In the genomic region with DNA sequence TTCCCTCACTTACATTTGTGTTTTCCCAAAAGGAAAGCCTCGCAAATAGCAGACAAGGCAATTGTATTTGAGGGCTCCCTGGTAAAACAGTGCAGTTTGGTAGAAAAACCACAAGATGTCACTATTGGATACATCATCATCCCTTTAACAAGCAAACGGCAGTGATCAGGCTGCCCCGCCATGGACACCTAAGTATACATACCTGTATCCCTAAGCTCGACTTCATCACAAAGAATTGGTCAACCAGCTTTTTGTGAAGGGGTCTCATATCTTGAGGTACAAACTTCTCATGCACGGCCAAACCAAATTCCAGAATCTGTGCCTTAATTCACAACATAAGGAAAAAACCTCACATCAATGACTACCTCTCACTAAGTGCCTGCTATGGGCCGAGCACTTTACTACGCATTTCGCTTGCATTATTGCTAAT, we compare ENCODE assay signal across 1 cellular context.
TF ChIP-seq lines count a peak whose summit lies in the region.

No MANE protein-coding gene starts in this region.

TF ChIP-seq in K562, 482 proteins besides CTCF, POLR2A, EP300 and RAD21 (continued from another document):
- TF ChIP-seq, protein P1, sequence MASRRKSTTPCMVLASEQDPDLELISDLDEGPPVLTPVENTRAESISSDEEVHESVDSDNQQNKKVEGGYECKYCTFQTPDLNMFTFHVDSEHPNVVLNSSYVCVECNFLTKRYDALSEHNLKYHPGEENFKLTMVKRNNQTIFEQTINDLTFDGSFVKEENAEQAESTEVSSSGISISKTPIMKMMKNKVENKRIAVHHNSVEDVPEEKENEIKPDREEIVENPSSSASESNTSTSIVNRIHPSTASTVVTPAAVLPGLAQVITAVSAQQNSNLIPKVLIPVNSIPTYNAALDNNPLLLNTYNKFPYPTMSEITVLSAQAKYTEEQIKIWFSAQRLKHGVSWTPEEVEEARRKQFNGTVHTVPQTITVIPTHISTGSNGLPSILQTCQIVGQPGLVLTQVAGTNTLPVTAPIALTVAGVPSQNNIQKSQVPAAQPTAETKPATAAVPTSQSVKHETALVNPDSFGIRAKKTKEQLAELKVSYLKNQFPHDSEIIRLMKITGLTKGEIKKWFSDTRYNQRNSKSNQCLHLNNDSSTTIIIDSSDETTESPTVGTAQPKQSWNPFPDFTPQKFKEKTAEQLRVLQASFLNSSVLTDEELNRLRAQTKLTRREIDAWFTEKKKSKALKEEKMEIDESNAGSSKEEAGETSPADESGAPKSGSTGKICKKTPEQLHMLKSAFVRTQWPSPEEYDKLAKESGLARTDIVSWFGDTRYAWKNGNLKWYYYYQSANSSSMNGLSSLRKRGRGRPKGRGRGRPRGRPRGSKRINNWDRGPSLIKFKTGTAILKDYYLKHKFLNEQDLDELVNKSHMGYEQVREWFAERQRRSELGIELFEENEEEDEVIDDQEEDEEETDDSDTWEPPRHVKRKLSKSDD (conservative IDR thresholded peaks at IDR 0.05; ENCODE audit: low read length): no peak
- no peak for TF ChIP-seq POLR3G (IDR thresholded peaks at IDR 0.05; ENCODE audit: extremely low read depth, insufficient read length, insufficient replicate concordance)
- TF ChIP-seq ZNF444 (CRISPR knock-in tag; IDR thresholded peaks at IDR 0.05): no peak
- no peak for TF ChIP-seq WHSC1 (IDR thresholded peaks at IDR 0.05; ENCODE audit: low read length)
- 0 out of 2 replicates have a peak, but pooled peaks have one; percentile 15 for TF ChIP-seq ATF7 (IDR thresholded peaks at IDR 0.05)
- no peak for TF ChIP-seq POU5F1 (IDR thresholded peaks at IDR 0.05; ENCODE audit: borderline replicate concordance, low read depth, low read length, partially characterized antibody)
- no peak for TF ChIP-seq STAT5B (CRISPR knock-in tag; IDR thresholded peaks at IDR 0.05)
- TF ChIP-seq ARID1B (IDR thresholded peaks at IDR 0.05): no peak
- TF ChIP-seq TAF9B (IDR thresholded peaks at IDR 0.05; ENCODE audit: partially characterized antibody): no peak
- TF ChIP-seq ZNF217 (CRISPR knock-in tag; IDR thresholded peaks at IDR 0.05): no peak
- TF ChIP-seq MAZ (CRISPR knock-in tag; conservative IDR thresholded peaks at IDR 0.05 in 1 of 2, IDR thresholded peaks at IDR 0.05 in 1 of 2): peak in 1 of 2 experiments; percentile 43; a peak in 1 of 4 replicates
- TF ChIP-seq ETV1 (tag; conservative IDR thresholded peaks at IDR 0.05; ENCODE audit: low read depth): no peak
- peak; percentile 36; the same call in 1 of the 2 replicates for TF ChIP-seq MAFK (IDR thresholded peaks at IDR 0.05; ENCODE audit: low read length)
- TF ChIP-seq XRCC4 (IDR thresholded peaks at IDR 0.05; ENCODE audit: extremely low read depth, insufficient read depth, insufficient read length): no peak
- TF ChIP-seq, protein P2, sequence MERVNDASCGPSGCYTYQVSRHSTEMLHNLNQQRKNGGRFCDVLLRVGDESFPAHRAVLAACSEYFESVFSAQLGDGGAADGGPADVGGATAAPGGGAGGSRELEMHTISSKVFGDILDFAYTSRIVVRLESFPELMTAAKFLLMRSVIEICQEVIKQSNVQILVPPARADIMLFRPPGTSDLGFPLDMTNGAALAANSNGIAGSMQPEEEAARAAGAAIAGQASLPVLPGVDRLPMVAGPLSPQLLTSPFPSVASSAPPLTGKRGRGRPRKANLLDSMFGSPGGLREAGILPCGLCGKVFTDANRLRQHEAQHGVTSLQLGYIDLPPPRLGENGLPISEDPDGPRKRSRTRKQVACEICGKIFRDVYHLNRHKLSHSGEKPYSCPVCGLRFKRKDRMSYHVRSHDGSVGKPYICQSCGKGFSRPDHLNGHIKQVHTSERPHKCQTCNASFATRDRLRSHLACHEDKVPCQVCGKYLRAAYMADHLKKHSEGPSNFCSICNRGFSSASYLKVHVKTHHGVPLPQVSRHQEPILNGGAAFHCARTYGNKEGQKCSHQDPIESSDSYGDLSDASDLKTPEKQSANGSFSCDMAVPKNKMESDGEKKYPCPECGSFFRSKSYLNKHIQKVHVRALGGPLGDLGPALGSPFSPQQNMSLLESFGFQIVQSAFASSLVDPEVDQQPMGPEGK (CRISPR knock-in tag; IDR thresholded peaks at IDR 0.05; ENCODE audit: borderline replicate concordance): no peak
- no peak for TF ChIP-seq SNRNP70 (optimal IDR thresholded peaks at IDR 0.05; ENCODE audit: low read depth, low read length)
- TF ChIP-seq ZEB2 (IDR thresholded peaks at IDR 0.05): 0 out of 2 replicates have a peak, but pooled peaks have one; percentile 25
- no peak for TF ChIP-seq CBX5 (IDR thresholded peaks at IDR 0.05; ENCODE audit: borderline replicate concordance, low read depth)
- TF ChIP-seq PHF21A (IDR thresholded peaks at IDR 0.05; ENCODE audit: borderline replicate concordance, low read depth): no peak
- TF ChIP-seq ZNF561 (CRISPR knock-in tag; conservative IDR thresholded peaks at IDR 0.05): no peak
- TF ChIP-seq GTF2A2 (tag; IDR thresholded peaks at IDR 0.05): no peak
- TF ChIP-seq, protein P3, sequence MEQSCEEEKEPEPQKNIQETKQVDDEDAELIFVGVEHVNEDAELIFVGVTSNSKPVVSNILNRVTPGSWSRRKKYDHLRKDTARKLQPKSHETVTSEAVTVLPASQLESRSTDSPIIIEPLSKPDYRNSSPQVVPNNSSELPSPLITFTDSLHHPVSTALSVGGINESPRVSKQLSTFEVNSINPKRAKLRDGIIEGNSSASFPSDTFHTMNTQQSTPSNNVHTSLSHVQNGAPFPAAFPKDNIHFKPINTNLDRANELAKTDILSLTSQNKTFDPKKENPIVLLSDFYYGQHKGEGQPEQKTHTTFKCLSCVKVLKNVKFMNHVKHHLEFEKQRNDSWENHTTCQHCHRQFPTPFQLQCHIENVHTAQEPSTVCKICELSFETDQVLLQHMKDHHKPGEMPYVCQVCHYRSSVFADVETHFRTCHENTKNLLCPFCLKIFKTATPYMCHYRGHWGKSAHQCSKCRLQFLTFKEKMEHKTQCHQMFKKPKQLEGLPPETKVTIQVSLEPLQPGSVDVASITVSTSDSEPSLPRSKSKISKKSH (CRISPR knock-in tag; IDR thresholded peaks at IDR 0.05): no peak
- no peak for TF ChIP-seq ZNF263 (CRISPR knock-in tag; IDR thresholded peaks at IDR 0.05; ENCODE audit: borderline replicate concordance)
- no peak for TF ChIP-seq POLR2H (tag; IDR thresholded peaks at IDR 0.05; ENCODE audit: low read depth)
- no peak for TF ChIP-seq ATF1 (CRISPR knock-in tag; IDR thresholded peaks at IDR 0.05)
- TF ChIP-seq ATF1 (tag; IDR thresholded peaks at IDR 0.05): no peak; the same call in 1 of the 2 replicates
- TF ChIP-seq ZNF12 (CRISPR knock-in tag; IDR thresholded peaks at IDR 0.05): no peak
- TF ChIP-seq TCF3 (CRISPR knock-in tag; IDR thresholded peaks at IDR 0.05): no peak
- TF ChIP-seq ZNF780A (CRISPR knock-in tag; IDR thresholded peaks at IDR 0.05): no peak
- TF ChIP-seq, protein P4, sequence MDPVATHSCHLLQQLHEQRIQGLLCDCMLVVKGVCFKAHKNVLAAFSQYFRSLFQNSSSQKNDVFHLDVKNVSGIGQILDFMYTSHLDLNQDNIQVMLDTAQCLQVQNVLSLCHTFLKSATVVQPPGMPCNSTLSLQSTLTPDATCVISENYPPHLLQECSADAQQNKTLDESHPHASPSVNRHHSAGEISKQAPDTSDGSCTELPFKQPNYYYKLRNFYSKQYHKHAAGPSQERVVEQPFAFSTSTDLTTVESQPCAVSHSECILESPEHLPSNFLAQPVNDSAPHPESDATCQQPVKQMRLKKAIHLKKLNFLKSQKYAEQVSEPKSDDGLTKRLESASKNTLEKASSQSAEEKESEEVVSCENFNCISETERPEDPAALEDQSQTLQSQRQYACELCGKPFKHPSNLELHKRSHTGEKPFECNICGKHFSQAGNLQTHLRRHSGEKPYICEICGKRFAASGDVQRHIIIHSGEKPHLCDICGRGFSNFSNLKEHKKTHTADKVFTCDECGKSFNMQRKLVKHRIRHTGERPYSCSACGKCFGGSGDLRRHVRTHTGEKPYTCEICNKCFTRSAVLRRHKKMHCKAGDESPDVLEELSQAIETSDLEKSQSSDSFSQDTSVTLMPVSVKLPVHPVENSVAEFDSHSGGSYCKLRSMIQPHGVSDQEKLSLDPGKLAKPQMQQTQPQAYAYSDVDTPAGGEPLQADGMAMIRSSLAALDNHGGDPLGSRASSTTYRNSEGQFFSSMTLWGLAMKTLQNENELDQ (CRISPR knock-in tag; IDR thresholded peaks at IDR 0.05; ENCODE audit: borderline replicate concordance): no peak
- TF ChIP-seq ZNF785 (CRISPR knock-in tag; IDR thresholded peaks at IDR 0.05): no peak
- TF ChIP-seq, protein P5, sequence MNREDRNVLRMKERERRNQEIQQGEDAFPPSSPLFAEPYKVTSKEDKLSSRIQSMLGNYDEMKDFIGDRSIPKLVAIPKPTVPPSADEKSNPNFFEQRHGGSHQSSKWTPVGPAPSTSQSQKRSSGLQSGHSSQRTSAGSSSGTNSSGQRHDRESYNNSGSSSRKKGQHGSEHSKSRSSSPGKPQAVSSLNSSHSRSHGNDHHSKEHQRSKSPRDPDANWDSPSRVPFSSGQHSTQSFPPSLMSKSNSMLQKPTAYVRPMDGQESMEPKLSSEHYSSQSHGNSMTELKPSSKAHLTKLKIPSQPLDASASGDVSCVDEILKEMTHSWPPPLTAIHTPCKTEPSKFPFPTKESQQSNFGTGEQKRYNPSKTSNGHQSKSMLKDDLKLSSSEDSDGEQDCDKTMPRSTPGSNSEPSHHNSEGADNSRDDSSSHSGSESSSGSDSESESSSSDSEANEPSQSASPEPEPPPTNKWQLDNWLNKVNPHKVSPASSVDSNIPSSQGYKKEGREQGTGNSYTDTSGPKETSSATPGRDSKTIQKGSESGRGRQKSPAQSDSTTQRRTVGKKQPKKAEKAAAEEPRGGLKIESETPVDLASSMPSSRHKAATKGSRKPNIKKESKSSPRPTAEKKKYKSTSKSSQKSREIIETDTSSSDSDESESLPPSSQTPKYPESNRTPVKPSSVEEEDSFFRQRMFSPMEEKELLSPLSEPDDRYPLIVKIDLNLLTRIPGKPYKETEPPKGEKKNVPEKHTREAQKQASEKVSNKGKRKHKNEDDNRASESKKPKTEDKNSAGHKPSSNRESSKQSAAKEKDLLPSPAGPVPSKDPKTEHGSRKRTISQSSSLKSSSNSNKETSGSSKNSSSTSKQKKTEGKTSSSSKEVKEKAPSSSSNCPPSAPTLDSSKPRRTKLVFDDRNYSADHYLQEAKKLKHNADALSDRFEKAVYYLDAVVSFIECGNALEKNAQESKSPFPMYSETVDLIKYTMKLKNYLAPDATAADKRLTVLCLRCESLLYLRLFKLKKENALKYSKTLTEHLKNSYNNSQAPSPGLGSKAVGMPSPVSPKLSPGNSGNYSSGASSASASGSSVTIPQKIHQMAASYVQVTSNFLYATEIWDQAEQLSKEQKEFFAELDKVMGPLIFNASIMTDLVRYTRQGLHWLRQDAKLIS (CRISPR knock-in tag; IDR thresholded peaks at IDR 0.05): no peak
- no peak for TF ChIP-seq PHTF2 (CRISPR knock-in tag; IDR thresholded peaks at IDR 0.05)
- TF ChIP-seq CBFA2T2 (conservative IDR thresholded peaks at IDR 0.05): no peak
- TF ChIP-seq HMG20B (CRISPR knock-in tag; IDR thresholded peaks at IDR 0.05): no peak
- TF ChIP-seq CEBPG (CRISPR knock-in tag; IDR thresholded peaks at IDR 0.05): no peak
- no peak for TF ChIP-seq CEBPG (tag; conservative IDR thresholded peaks at IDR 0.05 in 1 of 2, IDR thresholded peaks at IDR 0.05 in 1 of 2)
